Comparison of ENCODE assay signal across 8 cellular contexts in genomic region chr22:17257578-17257977, GRCh38. TPM values are rescaled to one million over a fixed set of nuclear protein-coding genes. Genes with fewer than 3 reads are reported as not detected.
DNase-seq lines count a peak whose midpoint lies in the region; ATAC-seq lines count a peak whose summit lies in the region.

No MANE protein-coding gene starts in this region.

- peaks cover 31% of the 10 kb centered on the region for H3K4me1 Mint-ChIP-seq in activated CD4-positive, alpha-beta memory T cell treated with anti-CD3 and anti-CD28 coated beads, Interleukin-2, amount 10 ng/mL, durations not matched to agents 7 days and 5 days
- H3K4me1 Mint-ChIP-seq in activated CD4-positive, alpha-beta memory T cell treated with anti-CD3 and anti-CD28 coated beads for 36 hours (ENCODE audit: low read depth), result peaks cover 19% of the 10 kb centered on the region

- H3K4me1 ChIP-seq in mucosa of rectum (ENCODE audit: control insufficient read depth in 2 of 2, insufficient read depth in 2 of 2, low read length in 2 of 2), result peaks cover 23 to 30% of the 10 kb centered on the region in 2 donors

- H3K36me3 Mint-ChIP-seq in activated CD4-positive, alpha-beta memory T cell treated with anti-CD3 and anti-CD28 coated beads, Interleukin-2, amount 10 ng/mL, durations not matched to agents 7 days and 5 days (ENCODE audit: low read depth), result no peaks in the 10 kb centered on the region
- H3K36me3 Mint-ChIP-seq in activated CD4-positive, alpha-beta memory T cell treated with anti-CD3 and anti-CD28 coated beads for 36 hours, result no peaks in the 10 kb centered on the region

- H3K4me3 Mint-ChIP-seq in activated CD4-positive, alpha-beta memory T cell treated with anti-CD3 and anti-CD28 coated beads, Interleukin-2, amount 10 ng/mL, durations not matched to agents 7 days and 5 days, result peak overlapping the region; percentile 4
- no peak overlapping the region for H3K4me3 Mint-ChIP-seq in activated CD4-positive, alpha-beta memory T cell treated with anti-CD3 and anti-CD28 coated beads for 36 hours

- peak overlapping the region; percentile 67 to 68 for H3K4me3 ChIP-seq in mucosa of rectum (ENCODE audit: low read length in 2 of 2)

- ATAC-seq in HG02852 (IDR thresholded peaks at IDR 0.05; ENCODE audit: unreplicated experiment), result peak; percentile 35

- peak overlapping the region; percentile 78 for H3K27ac Mint-ChIP-seq in activated CD4-positive, alpha-beta memory T cell treated with anti-CD3 and anti-CD28 coated beads, Interleukin-2, amount 10 ng/mL, durations not matched to agents 7 days and 5 days
- H3K27ac Mint-ChIP-seq in activated CD4-positive, alpha-beta memory T cell treated with anti-CD3 and anti-CD28 coated beads for 36 hours, result no peak overlapping the region

- no peaks in the 10 kb centered on the region for H3K9me3 Mint-ChIP-seq in activated CD4-positive, alpha-beta memory T cell treated with anti-CD3 and anti-CD28 coated beads, Interleukin-2, amount 10 ng/mL, durations not matched to agents 7 days and 5 days
- no peaks in the 10 kb centered on the region for H3K9me3 Mint-ChIP-seq in activated CD4-positive, alpha-beta memory T cell treated with anti-CD3 and anti-CD28 coated beads for 36 hours

- peak overlapping the region; percentile 7 to 52 for H3K9ac ChIP-seq in mucosa of rectum (ENCODE audit: low read depth in 1 of 2, low read length in 2 of 2)

- no peak for DNase-seq in activated CD4-positive, alpha-beta memory T cell treated with anti-CD3 and anti-CD28 coated beads, Interleukin-2, amount 10 ng/mL, durations not matched to agents 7 days and 5 days
- no peak for DNase-seq in activated CD4-positive, alpha-beta memory T cell treated with anti-CD3 and anti-CD28 coated beads for 36 hours
- DNase-seq in NCI-H748 (lab: John Stamatoyannopoulos, UW; ENCODE audit: unreplicated experiment) (peak; percentile 92), 8988T (no peak), RKO (ENCODE audit: low spot score) (no peak), foreskin melanocyte (no peak)

- CTCF ChIA-PET in activated CD4-positive, alpha-beta memory T cell treated with anti-CD3 and anti-CD28 coated beads, Interleukin-2, amount 10 ng/mL, durations not matched to agents 7 days and 5 days (lab: Charles Lee), result interaction anchor here (0.6 to 1.6 kb wide), 8 partner anchors 9 to 244 kb away, joined by 3 to 8 read pairs (median 3); partner anchors contain the start of gene ADA2
- CTCF ChIA-PET in activated CD4-positive, alpha-beta memory T cell treated with anti-CD3 and anti-CD28 coated beads for 36 hours (lab: Charles Lee), result interaction anchor here (0.8 to 1.9 kb wide), 3 partner anchors 37 to 415 kb away, joined by 3 to 6 read pairs (median 3); no protein-coding TSS in a partner anchor

- peak overlapping the region; percentile 65 to 80 for H3K27ac ChIP-seq in mucosa of rectum (ENCODE audit: low read depth in 2 of 2, low read length in 2 of 2)

- intact Hi-C loops in activated CD4-positive, alpha-beta memory T cell treated with anti-CD3 and anti-CD28 coated beads for 36 hours (cut with micrococcal nuclease), result no loop called here

- no peaks in the 10 kb centered on the region for H3K36me3 ChIP-seq in mucosa of rectum (ENCODE audit: control insufficient read depth in 2 of 2, insufficient read depth in 2 of 2, low read length in 2 of 2)

- H3K9me3 ChIP-seq in mucosa of rectum (ENCODE audit: control insufficient read depth in 2 of 2, low read length in 2 of 2), result no peaks in the 10 kb centered on the region

- POLR2A ChIA-PET in activated CD4-positive, alpha-beta memory T cell treated with anti-CD3 and anti-CD28 coated beads, Interleukin-2, amount 10 ng/mL, durations not matched to agents 7 days and 5 days (lab: Charles Lee), result interaction anchor here (1.1 to 2.4 kb wide), 4 partner anchors 9 to 38 kb away, joined by 3 to 12 read pairs (median 6); partner anchors contain the start of gene ADA2
- POLR2A ChIA-PET in activated CD4-positive, alpha-beta memory T cell treated with anti-CD3 and anti-CD28 coated beads for 36 hours (lab: Charles Lee), result no interaction called here

- H3K27me3 Mint-ChIP-seq in activated CD4-positive, alpha-beta memory T cell treated with anti-CD3 and anti-CD28 coated beads, Interleukin-2, amount 10 ng/mL, durations not matched to agents 7 days and 5 days, result peaks cover 5% of the 10 kb centered on the region
- H3K27me3 Mint-ChIP-seq in activated CD4-positive, alpha-beta memory T cell treated with anti-CD3 and anti-CD28 coated beads for 36 hours, result no peaks in the 10 kb centered on the region

- no peaks in the 10 kb centered on the region for H3K27me3 ChIP-seq in mucosa of rectum (ENCODE audit: control insufficient read depth in 2 of 2, insufficient read depth in 2 of 2, low read length in 2 of 2)

RNA-seq across cellular contexts. Expression of gene ADA2, which starts 38.3 kb away (rescaled TPM):
- 10 to 100 TPM; 47.1 to 50.0 TPM for total RNA-seq in activated CD4-positive, alpha-beta memory T cell treated with anti-CD3 and anti-CD28 coated beads, Interleukin-2, amount 10 ng/mL, durations not matched to agents 7 days and 5 days
- 1 to 10 TPM; 1.5 to 2.2 TPM for total RNA-seq in activated CD4-positive, alpha-beta memory T cell treated with anti-CD3 and anti-CD28 coated beads for 36 hours

Comparison
In these comparisons a context has a peak if more than half of its experiments do, and no peak if none do; other contexts are left out.
1. RNA of gene ADA2, which starts 38.3 kb away (total RNA-seq): 47.1 to 50.0 TPM in activated CD4-positive, alpha-beta memory T cell treated with anti-CD3 and anti-CD28 coated beads, Interleukin-2, amount 10 ng/mL, durations not matched to agents 7 days and 5 days; 1.5 to 2.2 TPM in activated CD4-positive, alpha-beta memory T cell treated with anti-CD3 and anti-CD28 coated beads for 36 hours; every median in the first group is over 10 times any median in the second.